In the genomic region with DNA sequence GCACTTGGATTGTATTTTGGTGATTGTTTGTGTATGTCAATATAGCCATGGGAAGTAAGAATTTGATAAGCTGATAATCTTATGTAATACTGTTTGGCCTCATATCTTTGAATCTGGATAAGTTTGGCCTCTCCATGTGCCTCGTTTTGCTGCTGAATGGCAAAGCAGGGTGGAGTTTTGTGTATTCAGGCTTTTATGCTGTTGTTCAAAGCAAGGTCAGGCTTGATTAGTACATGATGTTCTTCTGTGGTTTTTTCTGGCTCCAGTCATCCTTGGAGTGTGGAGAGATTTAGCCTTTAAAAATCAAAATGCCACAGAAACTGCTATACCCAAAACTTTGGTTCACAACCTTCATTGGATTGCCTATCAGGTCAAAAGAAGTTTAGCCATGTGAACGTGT, we compare ENCODE assay signal across 15 cellular contexts.
DNase-seq lines count a peak whose midpoint lies in the region; ATAC-seq, FAIRE-seq and TF ChIP-seq lines count a peak whose summit lies in the region.
"Had no signal": no experiment of that assay in that cellular context is flagged by ENCODE, and none has a peak within 500 bp of the region (broad histone marks: within the 10 kb centered on the region; RNA-seq: fewer than 3 reads in every experiment).

No MANE protein-coding gene starts in this region.

- no peak for DNase-seq in Karpas-422
- DNase-seq in choroid plexus epithelial cell (ENCODE audit: low read depth): peak; percentile 78
- DNase-seq in left lung: no peak
- peak in 1 of 2 donors; percentile 65 for DNase-seq in tibial artery
- DNase-seq in pancreas: no peak
- no peak for DNase-seq in D341Med (ENCODE audit: low spot score)
- DNase-seq in hepatocyte (ENCODE audit: low spot score): no peak
- DNase-seq: activated CD4-positive, alpha-beta T cell treated with anti-CD3 and anti-CD28 coated beads, Interleukin-2, amount 10 ng/mL, durations not matched to agents 24 days and 14 days; effector CD4-positive, alpha-beta T cell; GDM1; MM.1S; NCI-H2081 treated with DMSO at 0.1 percent for 48 hours; stimulated activated CD4-positive, alpha-beta T cell treated with anti-CD3 and anti-CD28 coated beads, Interleukin-1b, Interleukin-23, amount 100 ng/mL, for 48 hours; T1000; transverse colon had no signal

- H3K4me1 ChIP-seq in Karpas-422 (ENCODE audit: low read length): peaks cover 8% of the 10 kb centered on the region; the same call in 1 of the 2 replicates
- H3K4me1 ChIP-seq in left lung: no peaks in the 10 kb centered on the region
- peaks cover 0 to 64% (median 20%) of the 10 kb centered on the region in 4 donors for H3K4me1 ChIP-seq in tibial artery
- H3K4me1 ChIP-seq in pancreas: no peaks in the 10 kb centered on the region
- H3K4me1 ChIP-seq in hepatocyte (ENCODE audit: insufficient read depth): no peaks in the 10 kb centered on the region
- H3K4me1 ChIP-seq: transverse colon had no signal

- no peaks in the 10 kb centered on the region for H3K36me3 ChIP-seq in Karpas-422 (ENCODE audit: insufficient read depth, low read length)
- H3K36me3 ChIP-seq in left lung: no peaks in the 10 kb centered on the region
- H3K36me3 ChIP-seq in tibial artery: no peaks in the 10 kb centered on the region
- H3K36me3 ChIP-seq in pancreas: no peaks in the 10 kb centered on the region
- H3K36me3 ChIP-seq in hepatocyte (replicated peaks; ENCODE audit: insufficient read depth, low read depth): no peaks in the 10 kb centered on the region
- H3K36me3 ChIP-seq: transverse colon had no signal

- H3K9me3 ChIP-seq in Karpas-422 (ENCODE audit: low read length) (no peaks in the 10 kb centered on the region), left lung (peaks cover 0 to 19% of the 10 kb centered on the region in 2 donors), tibial artery (peaks cover 0 to 13% (median 6%) of the 10 kb centered on the region in 3 donors), pancreas (no peaks in the 10 kb centered on the region), hepatocyte (ENCODE audit: low read depth) (no peaks in the 10 kb centered on the region)

- no peaks in the 10 kb centered on the region for H3K9me2 ChIP-seq in Karpas-422 (replicated peaks; ENCODE audit: insufficient read depth, low read length)
- no peaks in the 10 kb centered on the region for H3K9me2 ChIP-seq in hepatocyte (replicated peaks; ENCODE audit: insufficient read depth)

- no peak for TF ChIP-seq CTCF in choroid plexus epithelial cell (conservative IDR thresholded peaks at IDR 0.05; ENCODE audit: low read depth, low read length)
- TF ChIP-seq CTCF in left lung (IDR thresholded peaks at IDR 0.05): no peak
- TF ChIP-seq CTCF in tibial artery (IDR thresholded peaks at IDR 0.05): no peak
- TF ChIP-seq CTCF in pancreas (IDR thresholded peaks at IDR 0.05): no peak
- no peak for TF ChIP-seq CTCF in hepatocyte (IDR thresholded peaks at IDR 0.05; ENCODE audit: poor library complexity)

- H3K27ac ChIP-seq in Karpas-422 (ENCODE audit: low read length) (no peak overlapping the region), left lung (no peak overlapping the region), tibial artery (peak overlapping the region; percentile 60 to 62), pancreas (no peak overlapping the region), hepatocyte (no peak overlapping the region)
- H3K27ac ChIP-seq: transverse colon had no signal

- no peak for FAIRE-seq in pancreas (lab: Jason Lieb, UNC)

- 30 to 38% methylated on average over 2 of the region's 2 CpGs for WGBS in pancreas, 2 donors
- 54% methylated on average over 2 of the region's 2 CpGs for WGBS in hepatocyte (ENCODE audit: low lambda C conversion rate, missing lambda C conversion rate)

- no peak overlapping the region for H3K9ac ChIP-seq in Karpas-422 (ENCODE audit: low read length)

- H3K4me3 ChIP-seq in Karpas-422 (ENCODE audit: low read length): no peak overlapping the region
- no peak overlapping the region for H3K4me3 ChIP-seq in choroid plexus epithelial cell (ENCODE audit: low read depth, low read length)
- no peak overlapping the region for H3K4me3 ChIP-seq in left lung
- no peak overlapping the region for H3K4me3 ChIP-seq in tibial artery
- H3K4me3 ChIP-seq in pancreas: no peak overlapping the region
- H3K4me3 ChIP-seq in hepatocyte: no peak overlapping the region
- H3K4me3 ChIP-seq: transverse colon had no signal

- H3K27me3 ChIP-seq in Karpas-422 (ENCODE audit: low read length): no peaks in the 10 kb centered on the region
- H3K27me3 ChIP-seq in left lung: no peaks in the 10 kb centered on the region
- no peaks in the 10 kb centered on the region for H3K27me3 ChIP-seq in tibial artery
- H3K27me3 ChIP-seq in pancreas: no peaks in the 10 kb centered on the region
- H3K27me3 ChIP-seq in hepatocyte: no peaks in the 10 kb centered on the region
- H3K27me3 ChIP-seq: transverse colon had no signal

- no peaks in the 10 kb centered on the region for H4K20me1 ChIP-seq in Karpas-422 (ENCODE audit: insufficient read depth, low read depth, low read length)
- H4K20me1 ChIP-seq in hepatocyte (ENCODE audit: insufficient read depth, poor library complexity, severe bottlenecking): no peaks in the 10 kb centered on the region

- H2AFZ ChIP-seq in Karpas-422 (ENCODE audit: low read length) (0 out of 2 replicates have a peak overlapping the region, but pooled peaks have one; percentile 27), hepatocyte (no peak overlapping the region)

- intact Hi-C loops in left lung (cut with DNase I): no loop called here
- intact Hi-C loops in tibial artery (cut with DNase I; ENCODE audit: low total_unique reads): no loop called here
- intact Hi-C loops in pancreas (cut with DNase I): no loop called here

- peak; percentile 33 for ATAC-seq in left lung
- ATAC-seq in pancreas: no peak

- H3K4me2 ChIP-seq in Karpas-422 (ENCODE audit: low read depth, low read length, poor library complexity, severe bottlenecking) (no peak overlapping the region), hepatocyte (no peak overlapping the region)

- H3K79me2 ChIP-seq in Karpas-422 (ENCODE audit: low read length): no peaks in the 10 kb centered on the region
- no peaks in the 10 kb centered on the region for H3K79me2 ChIP-seq in hepatocyte

Comparison
In these comparisons a context has a peak if more than half of its experiments do, and no peak if none do; other contexts are left out.
1. H3K27ac ChIP-seq: peak in tibial artery (2 of 2); none in Karpas-422 (single experiment), left lung (0 of 2), pancreas (0 of 4) and hepatocyte (single experiment).